17 cellular contexts compared by ENCODE assay signal in genomic region chr2:8452296-8452695, GRCh38.
DNase-seq lines count a peak whose midpoint lies in the region; ATAC-seq and TF ChIP-seq lines count a peak whose summit lies in the region.
"Had no signal": no experiment of that assay in that cellular context is flagged by ENCODE, and none has a peak within 500 bp of the region (broad histone marks: within the 10 kb centered on the region; RNA-seq: fewer than 3 reads in every experiment).

No MANE protein-coding gene starts in this region.

- H3K27me3 ChIP-seq in OCI-LY3 (ENCODE audit: low read depth, low read length): no peaks in the 10 kb centered on the region
- H3K27me3 ChIP-seq in endodermal cell (ENCODE audit: control insufficient read depth, insufficient read depth, low read length, poor library complexity, severe bottlenecking): no peaks in the 10 kb centered on the region
- H3K27me3 ChIP-seq in sigmoid colon: peaks cover 3 to 11% (median 11%) of the 10 kb centered on the region in 3 donors

- H3K9me3 ChIP-seq in OCI-LY3 (ENCODE audit: insufficient read depth, low read length) (no peaks in the 10 kb centered on the region), endodermal cell (ENCODE audit: control insufficient read depth, low read length) (no peaks in the 10 kb centered on the region), sigmoid colon (no peaks in the 10 kb centered on the region)

- peak overlapping the region; percentile 21; the same call in 1 of the 2 replicates for H3K4me2 ChIP-seq in OCI-LY3 (ENCODE audit: low read length)

- H3K4me1 ChIP-seq in OCI-LY3 (ENCODE audit: low read length): peaks cover 35% of the 10 kb centered on the region
- no peaks in the 10 kb centered on the region for H3K4me1 ChIP-seq in endodermal cell (ENCODE audit: control insufficient read depth, insufficient read depth, low read length)
- peaks cover 0 to 5% (median 2%) of the 10 kb centered on the region in 4 donors for H3K4me1 ChIP-seq in sigmoid colon

- H3K36me3 ChIP-seq in OCI-LY3 (replicated peaks; ENCODE audit: low read depth, low read length) (no peaks in the 10 kb centered on the region), endodermal cell (ENCODE audit: control insufficient read depth, insufficient read depth, low read length) (no peaks in the 10 kb centered on the region), sigmoid colon (no peaks in the 10 kb centered on the region)

- no peaks in the 10 kb centered on the region for H3K27me3 Mint-ChIP-seq in activated CD4-positive, alpha-beta memory T cell treated with anti-CD3 and anti-CD28 coated beads, Interleukin-2, amount 10 ng/mL, durations not matched to agents 7 days and 5 days
- no peaks in the 10 kb centered on the region for H3K27me3 Mint-ChIP-seq in activated CD4-positive, alpha-beta memory T cell treated with anti-CD3 and anti-CD28 coated beads for 36 hours
- peaks cover 8% of the 10 kb centered on the region for H3K27me3 Mint-ChIP-seq in endodermal cell (ENCODE audit: insufficient read depth)

- TF ChIP-seq CTCF in OCI-LY3 (IDR thresholded peaks at IDR 0.05; ENCODE audit: low read depth, low read length) (no peak), endodermal cell (conservative IDR thresholded peaks at IDR 0.05) (no peak), sigmoid colon (IDR thresholded peaks at IDR 0.05) (no peak)

- peaks cover 34% of the 10 kb centered on the region for H3K4me1 Mint-ChIP-seq in activated CD4-positive, alpha-beta memory T cell treated with anti-CD3 and anti-CD28 coated beads, Interleukin-2, amount 10 ng/mL, durations not matched to agents 7 days and 5 days
- peaks cover 31% of the 10 kb centered on the region for H3K4me1 Mint-ChIP-seq in activated CD4-positive, alpha-beta memory T cell treated with anti-CD3 and anti-CD28 coated beads for 36 hours (ENCODE audit: low read depth)
- H3K4me1 Mint-ChIP-seq in endodermal cell: peaks cover 20% of the 10 kb centered on the region

- peaks cover 4% of the 10 kb centered on the region for H3K9me3 Mint-ChIP-seq in activated CD4-positive, alpha-beta memory T cell treated with anti-CD3 and anti-CD28 coated beads, Interleukin-2, amount 10 ng/mL, durations not matched to agents 7 days and 5 days
- no peaks in the 10 kb centered on the region for H3K9me3 Mint-ChIP-seq in activated CD4-positive, alpha-beta memory T cell treated with anti-CD3 and anti-CD28 coated beads for 36 hours
- H3K9me3 Mint-ChIP-seq in endodermal cell: peaks cover 10% of the 10 kb centered on the region
- H3K9me3 Mint-ChIP-seq: CD8-positive, alpha-beta T cell; HFFc6 had no signal

- no peak overlapping the region for H3K27ac Mint-ChIP-seq in activated CD4-positive, alpha-beta memory T cell treated with anti-CD3 and anti-CD28 coated beads, Interleukin-2, amount 10 ng/mL, durations not matched to agents 7 days and 5 days
- H3K27ac Mint-ChIP-seq in activated CD4-positive, alpha-beta memory T cell treated with anti-CD3 and anti-CD28 coated beads for 36 hours: no peak overlapping the region
- no peak overlapping the region for H3K27ac Mint-ChIP-seq in endodermal cell
- H3K27ac Mint-ChIP-seq: CD14-positive monocyte; CD8-positive, alpha-beta T cell; HFFc6 had no signal

- CTCF ChIA-PET in activated CD4-positive, alpha-beta memory T cell treated with anti-CD3 and anti-CD28 coated beads, Interleukin-2, amount 10 ng/mL, durations not matched to agents 7 days and 5 days (lab: Charles Lee): no interaction called here
- CTCF ChIA-PET in activated CD4-positive, alpha-beta memory T cell treated with anti-CD3 and anti-CD28 coated beads for 36 hours (lab: Charles Lee): no interaction called here

- intact Hi-C loops in activated CD4-positive, alpha-beta memory T cell treated with anti-CD3 and anti-CD28 coated beads for 36 hours (cut with micrococcal nuclease): no loop called here
- intact Hi-C loops in sigmoid colon (cut with DNase I): no loop called here

- POLR2A ChIA-PET in activated CD4-positive, alpha-beta memory T cell treated with anti-CD3 and anti-CD28 coated beads, Interleukin-2, amount 10 ng/mL, durations not matched to agents 7 days and 5 days (lab: Charles Lee): no interaction called here
- POLR2A ChIA-PET in activated CD4-positive, alpha-beta memory T cell treated with anti-CD3 and anti-CD28 coated beads for 36 hours (lab: Charles Lee): no interaction called here

- ATAC-seq in GM18505 (IDR thresholded peaks at IDR 0.05; ENCODE audit: unreplicated experiment): no peak
- ATAC-seq: CD8-positive, alpha-beta T cell had no signal

- no peak for TF ChIP-seq POLR2A in sigmoid colon (IDR thresholded peaks at IDR 0.05)
- TF ChIP-seq POLR2A in GM18505 (IDR thresholded peaks at IDR 0.05; ENCODE audit: borderline replicate concordance, extremely low read depth, insufficient read depth, insufficient read length): no peak

- peak; percentile 12 for DNase-seq in activated CD4-positive, alpha-beta memory T cell treated with anti-CD3 and anti-CD28 coated beads, Interleukin-2, amount 10 ng/mL, durations not matched to agents 7 days and 5 days
- DNase-seq in activated CD4-positive, alpha-beta memory T cell treated with anti-CD3 and anti-CD28 coated beads for 36 hours: no peak
- DNase-seq in endodermal cell (peak; percentile 35), sigmoid colon (peak; percentile 48), NCI-H1417 (lab: John Stamatoyannopoulos, UW) (no peak), NCI-H2196 treated with DMSO at 0.1 percent for 48 hours (lab: John Stamatoyannopoulos, UW; ENCODE audit: unreplicated experiment) (no peak)
- DNase-seq: CD8-positive, alpha-beta T cell; COR-L47; DMS153; DMS79 treated with DMSO at 0.1 percent for 48 hours; GDM1; HCEC 1CT; HFFc6 had no signal

- no peak overlapping the region for H3K4me3 ChIP-seq in OCI-LY3 (ENCODE audit: low read length)
- H3K4me3 ChIP-seq in endodermal cell (ENCODE audit: low read length): no peak overlapping the region
- no peak overlapping the region for H3K4me3 ChIP-seq in sigmoid colon

- H3K4me3 Mint-ChIP-seq in activated CD4-positive, alpha-beta memory T cell treated with anti-CD3 and anti-CD28 coated beads, Interleukin-2, amount 10 ng/mL, durations not matched to agents 7 days and 5 days: no peak overlapping the region
- H3K4me3 Mint-ChIP-seq in activated CD4-positive, alpha-beta memory T cell treated with anti-CD3 and anti-CD28 coated beads for 36 hours: no peak overlapping the region
- H3K4me3 Mint-ChIP-seq in endodermal cell: no peak overlapping the region
- H3K4me3 Mint-ChIP-seq: CD14-positive monocyte; CD8-positive, alpha-beta T cell; HFFc6 had no signal

- H4K20me1 ChIP-seq in OCI-LY3 (ENCODE audit: insufficient read depth, low read length): no peaks in the 10 kb centered on the region

- H3K9ac ChIP-seq in OCI-LY3 (ENCODE audit: low read length) (no peak overlapping the region), endodermal cell (ENCODE audit: extremely low read depth, low read length, poor library complexity, severe bottlenecking) (no peak overlapping the region)

- 66 to 74% methylated on average over 4 to 5 of the region's 5 CpGs for WGBS in endodermal cell (ENCODE audit: insufficient coverage in 1 of 2, insufficient read length in 1 of 2), 2 experiments
- 76 to 86% methylated on average over 5 of the region's 5 CpGs for WGBS in sigmoid colon, 2 donors

- H3K79me2 ChIP-seq in OCI-LY3 (ENCODE audit: low read length): no peaks in the 10 kb centered on the region

- TF ChIP-seq EP300 in sigmoid colon (IDR thresholded peaks at IDR 0.05): no peak

- H3K36me3 Mint-ChIP-seq in activated CD4-positive, alpha-beta memory T cell treated with anti-CD3 and anti-CD28 coated beads, Interleukin-2, amount 10 ng/mL, durations not matched to agents 7 days and 5 days (ENCODE audit: low read depth): peaks cover 18% of the 10 kb centered on the region
- H3K36me3 Mint-ChIP-seq in activated CD4-positive, alpha-beta memory T cell treated with anti-CD3 and anti-CD28 coated beads for 36 hours: no peaks in the 10 kb centered on the region
- H3K36me3 Mint-ChIP-seq in endodermal cell (ENCODE audit: low read depth): no peaks in the 10 kb centered on the region
- H3K36me3 Mint-ChIP-seq: CD14-positive monocyte; CD8-positive, alpha-beta T cell had no signal

- no peak overlapping the region for H2AFZ ChIP-seq in OCI-LY3 (ENCODE audit: low read depth, low read length)

- H3K27ac ChIP-seq in OCI-LY3 (ENCODE audit: low read length) (no peak overlapping the region), endodermal cell (ENCODE audit: low read depth, low read length) (no peak overlapping the region), sigmoid colon (no peak overlapping the region)
- H3K27ac ChIP-seq: 22Rv1 had no signal

Comparison
In these comparisons a context has a peak if more than half of its experiments do, and no peak if none do; other contexts are left out.
1. DNase-seq: peak in activated CD4-positive, alpha-beta memory T cell treated with anti-CD3 and anti-CD28 coated beads, Interleukin-2, amount 10 ng/mL, durations not matched to agents 7 days and 5 days (single experiment), endodermal cell (single experiment) and sigmoid colon (single experiment); none in activated CD4-positive, alpha-beta memory T cell treated with anti-CD3 and anti-CD28 coated beads for 36 hours (single experiment), NCI-H1417 (0 of 3) and NCI-H2196 treated with DMSO at 0.1 percent for 48 hours (single experiment).